Comparison of ENCODE assay signal across 10 cellular contexts in genomic region chr17:73210002-73210678, GRCh38. TPM values are rescaled to one million over a fixed set of nuclear protein-coding genes. Genes with fewer than 3 reads are reported as not detected.
DNase-seq lines count a peak whose midpoint lies in the region; ATAC-seq and TF ChIP-seq lines count a peak whose summit lies in the region.
"Had no signal": no experiment of that assay in that cellular context is flagged by ENCODE, and none has a peak within 500 bp of the region (broad histone marks: within the 10 kb centered on the region; RNA-seq: fewer than 3 reads in every experiment).

No MANE protein-coding gene starts in this region.

- CTCF ChIA-PET in CD4-positive, alpha-beta memory T cell (lab: Charles Lee; ENCODE audit: partially characterized antibody) = interaction anchor here (0.6 to 2.9 kb wide), 4 partner anchors 13 to 669 kb away, joined by 3 to 9 read pairs (median 3); a partner anchor contains a TSS
- CTCF ChIA-PET in HCT116 (lab: Charles Lee) = interaction anchor here (2.5 kb wide), 1 partner anchor 160 kb away, joined by 6 read pairs; no protein-coding TSS in a partner anchor
- CTCF ChIA-PET in activated CD4-positive, alpha-beta memory T cell treated with anti-CD3 and anti-CD28 coated beads, Interleukin-2, amount 10 ng/mL, durations not matched to agents 7 days and 5 days (lab: Charles Lee) = interaction anchor here (1.4 kb wide), 1 partner anchor 22 kb away, joined by 3 read pairs; a partner anchor contains a TSS

- RAD21 ChIA-PET in HCT116 (lab: Charles Lee; ENCODE audit: low non-redundant PET in 1 of 2, low total read pairs in 2 of 2, uncharacterized antibody in 2 of 2, unreplicated experiment in 2 of 2) = no interaction called here

- H3K36me3 Mint-ChIP-seq in CD4-positive, alpha-beta memory T cell = peaks cover 36 to 68% of the 10 kb centered on the region in 2 donors
- peaks cover 63% of the 10 kb centered on the region for H3K36me3 Mint-ChIP-seq in activated CD4-positive, alpha-beta memory T cell treated with anti-CD3 and anti-CD28 coated beads, Interleukin-2, amount 10 ng/mL, durations not matched to agents 7 days and 5 days (ENCODE audit: low read depth)

- H3K4me3 Mint-ChIP-seq in CD4-positive, alpha-beta memory T cell = peak overlapping the region in 1 of 8 donors; percentile 36
- H3K4me3 Mint-ChIP-seq in activated CD4-positive, alpha-beta memory T cell treated with anti-CD3 and anti-CD28 coated beads, Interleukin-2, amount 10 ng/mL, durations not matched to agents 7 days and 5 days = no peak overlapping the region

- H2AFZ ChIP-seq in HCT116 (ENCODE audit: low read depth, low read length, poor library complexity, severe bottlenecking) = no peak overlapping the region

- intact Hi-C loops in CD4-positive, alpha-beta memory T cell (cut with micrococcal nuclease) = no loop called here
- intact Hi-C loops in HCT116 (cut with micrococcal nuclease) = no loop called here
- intact Hi-C loops in prostate gland (cut with DNase I) = no loop called here

- POLR2A ChIA-PET in CD4-positive, alpha-beta memory T cell (lab: Charles Lee; ENCODE audit: partially characterized antibody) = interaction anchor here (0.6 to 2.2 kb wide), 3 partner anchors 22 to 801 kb away, joined by 3 to 18 read pairs (median 8); a partner anchor contains a TSS
- POLR2A ChIA-PET in HCT116 (lab: Charles Lee) = no interaction called here
- POLR2A ChIA-PET in activated CD4-positive, alpha-beta memory T cell treated with anti-CD3 and anti-CD28 coated beads, Interleukin-2, amount 10 ng/mL, durations not matched to agents 7 days and 5 days (lab: Charles Lee) = interaction anchor here (3.4 kb wide), 1 partner anchor 22 kb away, joined by 21 read pairs; a partner anchor contains a TSS

- TF ChIP-seq CTCF in HCT116 (IDR thresholded peaks at IDR 0.05 in 2 of 3, conservative IDR thresholded peaks at IDR 0.05 in 1 of 3; ENCODE audit: borderline replicate concordance in 1 of 3, insufficient read depth in 1 of 3, low read depth in 2 of 3, low read length in 2 of 3) (peak in 2 of 3 experiments; percentile 55 to 60; a peak in 4 of 6 replicates), kidney epithelial cell (IDR thresholded peaks at IDR 0.05; ENCODE audit: insufficient read depth, low read length, poor library complexity, severe bottlenecking) (peak; percentile 31), prostate gland (IDR thresholded peaks at IDR 0.05) (no peak)

- no peaks in the 10 kb centered on the region for H3K27me3 ChIP-seq in CD4-positive, alpha-beta memory T cell (ENCODE audit: insufficient read depth, low read length)
- no peaks in the 10 kb centered on the region for H3K27me3 ChIP-seq in HCT116 (ENCODE audit: insufficient read depth, low read length)
- H3K27me3 ChIP-seq in kidney epithelial cell (ENCODE audit: control insufficient read depth, insufficient read depth, low read length) = no peaks in the 10 kb centered on the region
- no peaks in the 10 kb centered on the region for H3K27me3 ChIP-seq in prostate gland (replicated peaks; ENCODE audit: insufficient read depth)

- no peaks in the 10 kb centered on the region; the same call in 1 of the 2 replicates for H4K20me1 ChIP-seq in HCT116 (ENCODE audit: insufficient read depth)

- no peak overlapping the region for H3K9ac ChIP-seq in HCT116 (ENCODE audit: low read length)

- peak overlapping the region; percentile 28 for H3K27ac ChIP-seq in CD4-positive, alpha-beta memory T cell (ENCODE audit: low read depth, low read length)
- no peak overlapping the region for H3K27ac ChIP-seq in HCT116 (ENCODE audit: low read depth, low read length)
- H3K27ac ChIP-seq in prostate gland = no peak overlapping the region

- H3K9me3 ChIP-seq in CD4-positive, alpha-beta memory T cell (ENCODE audit: control insufficient read depth in 1 of 2, low read length in 2 of 2) = no peaks in the 10 kb centered on the region
- no peaks in the 10 kb centered on the region for H3K9me3 ChIP-seq in HCT116 (ENCODE audit: control insufficient read depth in 1 of 2, insufficient read depth in 1 of 2, low read depth in 1 of 2, low read length in 2 of 2)
- H3K9me3 ChIP-seq in prostate gland = no peaks in the 10 kb centered on the region

- peaks cover 45% of the 10 kb centered on the region for H3K36me3 ChIP-seq in CD4-positive, alpha-beta memory T cell (ENCODE audit: insufficient read depth, low read length)
- H3K36me3 ChIP-seq in HCT116 (ENCODE audit: control insufficient read depth in 1 of 2, insufficient read depth in 2 of 2, low read length in 2 of 2) (peaks cover 44 to 49% of the 10 kb centered on the region in 2 experiments), kidney epithelial cell (ENCODE audit: control insufficient read depth, insufficient read depth, low read length) (peaks cover 3% of the 10 kb centered on the region), prostate gland (peaks cover 0 to 4% of the 10 kb centered on the region in 2 donors)

- ATAC-seq in HCT116 = peak; percentile 47; the same call in 1 of the 2 replicates
- ATAC-seq in GM19035 (IDR thresholded peaks at IDR 0.05; ENCODE audit: unreplicated experiment) = no peak

- no peak overlapping the region for H3K4me3 ChIP-seq in CD4-positive, alpha-beta memory T cell (ENCODE audit: low read length in 2 of 2)
- H3K4me3 ChIP-seq in HCT116 (replicated peaks in 1 of 2; ENCODE audit: low read depth in 1 of 2, low read length in 2 of 2) = no peak overlapping the region
- no peak overlapping the region for H3K4me3 ChIP-seq in kidney epithelial cell (ENCODE audit: low read depth, low read length)
- no peak overlapping the region for H3K4me3 ChIP-seq in prostate gland

- peaks cover 22% of the 10 kb centered on the region for H3K4me1 ChIP-seq in CD4-positive, alpha-beta memory T cell (ENCODE audit: insufficient read depth, low read length)
- H3K4me1 ChIP-seq in HCT116 (ENCODE audit: control insufficient read depth in 1 of 2, insufficient read depth in 2 of 2, low read length in 2 of 2) (no peaks in the 10 kb centered on the region; a peak in 1 of 4 replicates), prostate gland (replicated peaks) (no peaks in the 10 kb centered on the region)

- no TSS peak for BruUV-seq in HCT116 (replicated peaks; lab: Mats Ljungman, UMichigan)

- H3K4me1 Mint-ChIP-seq in CD4-positive, alpha-beta memory T cell = peaks cover 16 to 43% (median 29%) of the 10 kb centered on the region in 4 donors
- peaks cover 30% of the 10 kb centered on the region for H3K4me1 Mint-ChIP-seq in activated CD4-positive, alpha-beta memory T cell treated with anti-CD3 and anti-CD28 coated beads, Interleukin-2, amount 10 ng/mL, durations not matched to agents 7 days and 5 days

- H3K4me2 ChIP-seq in HCT116 (ENCODE audit: low read length) = no peak overlapping the region

- no peaks in the 10 kb centered on the region for H3K9me3 Mint-ChIP-seq in CD4-positive, alpha-beta memory T cell
- H3K9me3 Mint-ChIP-seq in activated CD4-positive, alpha-beta memory T cell treated with anti-CD3 and anti-CD28 coated beads, Interleukin-2, amount 10 ng/mL, durations not matched to agents 7 days and 5 days = no peaks in the 10 kb centered on the region

- no peaks in the 10 kb centered on the region for H3K27me3 Mint-ChIP-seq in CD4-positive, alpha-beta memory T cell
- H3K27me3 Mint-ChIP-seq in activated CD4-positive, alpha-beta memory T cell treated with anti-CD3 and anti-CD28 coated beads, Interleukin-2, amount 10 ng/mL, durations not matched to agents 7 days and 5 days = no peaks in the 10 kb centered on the region

- TF ChIP-seq POLR2A in HCT116 (IDR thresholded peaks at IDR 0.05; ENCODE audit: borderline replicate concordance, extremely low read depth, insufficient read depth, insufficient read length) (no peak), prostate gland (IDR thresholded peaks at IDR 0.05) (no peak)

- 73% methylated on average over 8 of the region's 8 CpGs for WGBS in prostate gland

- no peak for TF ChIP-seq RAD21 in HCT116 (IDR thresholded peaks at IDR 0.05; ENCODE audit: low read depth)

- peak overlapping the region; percentile 78 to 96 (median 88) for H3K27ac Mint-ChIP-seq in CD4-positive, alpha-beta memory T cell
- peak overlapping the region; percentile 44 for H3K27ac Mint-ChIP-seq in activated CD4-positive, alpha-beta memory T cell treated with anti-CD3 and anti-CD28 coated beads, Interleukin-2, amount 10 ng/mL, durations not matched to agents 7 days and 5 days

- no peaks in the 10 kb centered on the region for H3K9me2 ChIP-seq in HCT116 (ENCODE audit: insufficient read depth)

- peaks cover 41% of the 10 kb centered on the region for H3K79me2 ChIP-seq in HCT116 (ENCODE audit: insufficient read depth, low read length)

- DNase-seq in CD4-positive, alpha-beta memory T cell = peak in 3 of 5 donors; percentile 20 to 35 (median 28)
- no peak for DNase-seq in HCT116 (ENCODE audit: low read depth, low spot score)
- no peak for DNase-seq in activated CD4-positive, alpha-beta memory T cell treated with anti-CD3 and anti-CD28 coated beads, Interleukin-2, amount 10 ng/mL, durations not matched to agents 7 days and 5 days
- no peak for DNase-seq in kidney epithelial cell (ENCODE audit: low read depth)
- no peak for DNase-seq in prostate gland (ENCODE audit: low spot score)
- no peak for DNase-seq in effector CD4-positive, alpha-beta T cell
- DNase-seq: activated CD4-positive, alpha-beta T cell treated with anti-CD3 and anti-CD28 coated beads for 4 hours; midbrain; NCI-H524 treated with DMSO at 0.1 percent for 48 hours had no signal

RNA-seq across cellular contexts. Expression of gene COG1, which starts 17.3 kb away (rescaled TPM):
- total RNA-seq in CD4-positive, alpha-beta memory T cell = 10 to 100 TPM; 76.2 to 81.6 TPM
- polyA plus RNA-seq in CD4-positive, alpha-beta memory T cell = 10 to 100 TPM; 13.1 to 38.1 TPM
- 44.6 TPM for total RNA-seq in HCT116 (2021; ENCODE audit: unreplicated experiment)
- polyA plus RNA-seq in HCT116 (2012) = 44.1 and 47.3 TPM in 2 replicates
- 10 to 100 TPM; 30.4 to 32.9 TPM for total RNA-seq in activated CD4-positive, alpha-beta memory T cell treated with anti-CD3 and anti-CD28 coated beads, Interleukin-2, amount 10 ng/mL, durations not matched to agents 7 days and 5 days
- total RNA-seq in kidney epithelial cell = 26.3 and 26.7 TPM in 2 replicates
- 10 to 100 TPM; 34.6 to 52.5 TPM for total RNA-seq in prostate gland

RNA-seq across cellular contexts. Expression of gene SSTR2, which starts 45.3 kb away (rescaled TPM):
- not detected for total RNA-seq in CD4-positive, alpha-beta memory T cell
- polyA plus RNA-seq in CD4-positive, alpha-beta memory T cell = not detected
- total RNA-seq in HCT116 (2021; ENCODE audit: unreplicated experiment) (not detected), kidney epithelial cell (0.17 and 0.27 TPM in 2 replicates), prostate gland (under 1 TPM; 0.40 to 0.46 TPM)
- polyA plus RNA-seq in HCT116 (2012) = 0.04 and 0.07 TPM in 2 replicates
- under 1 TPM in 1 of 2 experiments, not detected in 1; 0.03 TPM for total RNA-seq in activated CD4-positive, alpha-beta memory T cell treated with anti-CD3 and anti-CD28 coated beads, Interleukin-2, amount 10 ng/mL, durations not matched to agents 7 days and 5 days

RNA-seq across cellular contexts. Expression of gene CPSF4L, which starts 51.5 kb away (rescaled TPM):
- total RNA-seq in CD4-positive, alpha-beta memory T cell = not detected
- not detected for polyA plus RNA-seq in CD4-positive, alpha-beta memory T cell
- not detected for total RNA-seq in HCT116 (2021; ENCODE audit: unreplicated experiment)
- polyA plus RNA-seq in HCT116 (2012) = 0.16 and 0.61 TPM in 2 replicates
- not detected for total RNA-seq in activated CD4-positive, alpha-beta memory T cell treated with anti-CD3 and anti-CD28 coated beads, Interleukin-2, amount 10 ng/mL, durations not matched to agents 7 days and 5 days
- total RNA-seq in kidney epithelial cell = not detected in 2 replicates
- total RNA-seq in prostate gland = not detected

Comparison
In these comparisons a context has a peak if more than half of its experiments do, and no peak if none do; other contexts are left out.
1. DNase-seq: peak in CD4-positive, alpha-beta memory T cell (3 of 5); none in HCT116 (single experiment), activated CD4-positive, alpha-beta memory T cell treated with anti-CD3 and anti-CD28 coated beads, Interleukin-2, amount 10 ng/mL, durations not matched to agents 7 days and 5 days (single experiment), kidney epithelial cell (single experiment), prostate gland (single experiment) and effector CD4-positive, alpha-beta T cell (single experiment).
2. CTCF ChIP-seq: peak in HCT116 (2 of 3) and kidney epithelial cell (single experiment); none in prostate gland (0 of 4).